Comparison of ENCODE assay signal across 24 cellular contexts in genomic region chr3:53616330-53616729, GRCh38.
DNase-seq lines count a peak whose midpoint lies in the region; ATAC-seq, FAIRE-seq and TF ChIP-seq lines count a peak whose summit lies in the region.
"Had no signal": no experiment of that assay in that cellular context is flagged by ENCODE, and none has a peak within 500 bp of the region (broad histone marks: within the 10 kb centered on the region; RNA-seq: fewer than 3 reads in every experiment).

No MANE protein-coding gene starts in this region.

- intact Hi-C loops in right lobe of liver (cut with DNase I) (no loop called here), HepG2 (cut with micrococcal nuclease; ENCODE audit: unreplicated experiment) (no loop called here), gastrocnemius medialis (cut with DNase I; ENCODE audit: low total_unique reads) (no loop called here)
- intact Hi-C loops in activated CD8-positive, alpha-beta T cell treated with anti-CD3 and anti-CD28 coated beads for 36 hours (cut with micrococcal nuclease), result no loop called here

- peaks cover 14% of the 10 kb centered on the region for H3K27me3 Mint-ChIP-seq in activated CD8-positive, alpha-beta T cell treated with anti-CD3 and anti-CD28 coated beads for 36 hours

- H3K4me1 ChIP-seq in right lobe of liver (no peaks in the 10 kb centered on the region), HepG2 (ENCODE audit: insufficient read depth, low read length) (no peaks in the 10 kb centered on the region), gastrocnemius medialis (no peaks in the 10 kb centered on the region)
- H3K4me1 ChIP-seq: testis, vagina had no signal

- CTCF ChIA-PET in HepG2 (lab: Yijun Ruan, JAX; ENCODE audit: low intra/inter-chr PET ratio, low total read pairs), result no interaction called here
- CTCF ChIA-PET in activated CD8-positive, alpha-beta T cell treated with anti-CD3 and anti-CD28 coated beads for 36 hours (lab: Charles Lee), result no interaction called here

- H3K27me3 ChIP-seq in right lobe of liver (no peaks in the 10 kb centered on the region), HepG2 (ENCODE audit: control insufficient read depth in 1 of 2, insufficient read depth in 2 of 2, low read length in 2 of 2) (no peaks in the 10 kb centered on the region; a peak in 1 of 5 replicates), bronchial epithelial cell (ENCODE audit: control insufficient read depth, insufficient read depth, low read length) (peaks cover 9% of the 10 kb centered on the region), gastrocnemius medialis (no peaks in the 10 kb centered on the region)
- H3K27me3 ChIP-seq: spleen, testis, vagina had no signal

- no peaks in the 10 kb centered on the region for H4K20me1 ChIP-seq in HepG2 (ENCODE audit: insufficient read depth, low read length)

- TF ChIP-seq EP300 in HepG2 (IDR thresholded peaks at IDR 0.05; ENCODE audit: low read depth in 2 of 2, low read length in 2 of 2) (no peak), HepG2 (CRISPR knock-in tag; IDR thresholded peaks at IDR 0.05; ENCODE audit: borderline replicate concordance) (no peak)

- no peak overlapping the region for H2AFZ ChIP-seq in HepG2 (ENCODE audit: low read length)

- TF ChIP-seq RAD21 in HepG2 (CRISPR knock-in tag; IDR thresholded peaks at IDR 0.05), result no peak

- TF ChIP-seq POLR2A in right lobe of liver (IDR thresholded peaks at IDR 0.05), result no peak
- TF ChIP-seq POLR2A in HepG2 (IDR thresholded peaks at IDR 0.05; ENCODE audit: insufficient read depth in 1 of 2, low read depth in 2 of 2, low read length in 2 of 2), result no peak
- TF ChIP-seq POLR2A in gastrocnemius medialis (IDR thresholded peaks at IDR 0.05), result no peak

- H3K27ac ChIP-seq in right lobe of liver (no peak overlapping the region), HepG2 (ENCODE audit: extremely low read length, insufficient read depth, low read length) (no peak overlapping the region), gastrocnemius medialis (no peak overlapping the region)
- H3K27ac ChIP-seq: testis, vagina had no signal

- H3K4me3 Mint-ChIP-seq in activated CD8-positive, alpha-beta T cell treated with anti-CD3 and anti-CD28 coated beads for 36 hours, result no peak overlapping the region
- H3K4me3 Mint-ChIP-seq: activated T-cell treated with anti-CD3 and anti-CD28 coated beads, Interleukin-2, amount 50 U/mL, for 4 hours; memory B cell had no signal

- TF ChIP-seq CTCF in right lobe of liver (IDR thresholded peaks at IDR 0.05), result no peak
- TF ChIP-seq CTCF in HepG2 (CRISPR knock-in tag; IDR thresholded peaks at IDR 0.05), result no peak
- no peak for TF ChIP-seq CTCF in bronchial epithelial cell (IDR thresholded peaks at IDR 0.05; ENCODE audit: insufficient read depth, low read length, severe bottlenecking)
- no peak for TF ChIP-seq CTCF in activated CD8-positive, alpha-beta T cell treated with anti-CD3 and anti-CD28 coated beads for 36 hours (IDR thresholded peaks at IDR 0.05)
- TF ChIP-seq CTCF in gastrocnemius medialis (IDR thresholded peaks at IDR 0.05 in 4 of 5, conservative IDR thresholded peaks at IDR 0.05 in 1 of 5), result no peak

- H3K27ac Mint-ChIP-seq in activated CD8-positive, alpha-beta T cell treated with anti-CD3 and anti-CD28 coated beads for 36 hours, result no peak overlapping the region
- H3K27ac Mint-ChIP-seq: memory B cell had no signal

- 43% methylated on average over 5 of the region's 5 CpGs for WGBS in right lobe of liver (ENCODE audit: insufficient coverage, low coverage, low lambda C conversion rate, missing lambda C conversion rate)
- WGBS in HepG2 (ENCODE audit: low lambda C conversion rate), result 60% methylated on average over 5 of the region's 5 CpGs

- H3K4me1 Mint-ChIP-seq in activated CD8-positive, alpha-beta T cell treated with anti-CD3 and anti-CD28 coated beads for 36 hours (ENCODE audit: low read depth), result no peaks in the 10 kb centered on the region

- no peaks in the 10 kb centered on the region for H3K9me3 ChIP-seq in right lobe of liver
- no peaks in the 10 kb centered on the region for H3K9me3 ChIP-seq in HepG2 (ENCODE audit: low read length)
- no peaks in the 10 kb centered on the region for H3K9me3 ChIP-seq in gastrocnemius medialis
- H3K9me3 ChIP-seq: spleen, testis, vagina had no signal

- DNase-seq in right lobe of liver (no peak), HepG2 (ENCODE audit: low spot score) (no peak), bronchial epithelial cell (ENCODE audit: low read depth) (no peak), medulla oblongata (ENCODE audit: extremely low spot score) (peak; percentile 61), NCI-H69 (lab: John Stamatoyannopoulos, UW) (no peak), gastrocnemius medialis (no peak), AG08396 (ENCODE audit: low spot score) (no peak)
- DNase-seq in activated CD8-positive, alpha-beta T cell treated with anti-CD3 and anti-CD28 coated beads for 36 hours, result no peak
- DNase-seq: activated CD4-positive, alpha-beta T cell treated with anti-CD3 and anti-CD28 coated beads for 4 hours; activated T-cell treated with anti-CD3 and anti-CD28 coated beads, Interleukin-2, amount 50 U/mL, for 4 hours; kidney; NCI-H1105 treated with DMSO at 0.1 percent for 48 hours; NCI-H2081 treated with DMSO at 0.1 percent for 48 hours; NCI-H446 treated with DMSO at 0.1 percent for 48 hours; NK-92 treated with Interleukin-12 subunit alpha and Interleukin-12 subunit beta, amount 100 ng/mL, for 24 hours; spleen; stimulated activated CD4-positive, alpha-beta T cell treated with anti-CD3 and anti-CD28 coated beads, Interleukin-4, amount 100 ng/mL, for 24 hours; stimulated activated naive CD4-positive, alpha-beta T cell; testis had no signal

- H3K9me3 Mint-ChIP-seq in activated CD8-positive, alpha-beta T cell treated with anti-CD3 and anti-CD28 coated beads for 36 hours, result no peaks in the 10 kb centered on the region
- H3K9me3 Mint-ChIP-seq: activated T-cell treated with anti-CD3 and anti-CD28 coated beads, Interleukin-2, amount 50 U/mL, for 4 hours; memory B cell had no signal

- H3K79me2 ChIP-seq in HepG2 (ENCODE audit: insufficient read depth, low read length), result no peaks in the 10 kb centered on the region

- no peaks in the 10 kb centered on the region for H3K36me3 ChIP-seq in right lobe of liver
- H3K36me3 ChIP-seq in HepG2 (replicated peaks in 1 of 2; ENCODE audit: control insufficient read depth in 1 of 2, insufficient read depth in 2 of 2, low read length in 2 of 2), result no peaks in the 10 kb centered on the region
- no peaks in the 10 kb centered on the region for H3K36me3 ChIP-seq in bronchial epithelial cell (ENCODE audit: control insufficient read depth, insufficient read depth, low read length)
- no peaks in the 10 kb centered on the region for H3K36me3 ChIP-seq in gastrocnemius medialis
- H3K36me3 ChIP-seq: spleen, vagina had no signal

- POLR2A ChIA-PET in HepG2 (lab: Yijun Ruan, JAX), result no interaction called here
- POLR2A ChIA-PET in activated CD8-positive, alpha-beta T cell treated with anti-CD3 and anti-CD28 coated beads for 36 hours (lab: Charles Lee), result no interaction called here

- FAIRE-seq in HepG2 (lab: Jason Lieb, UNC) (no peak), bronchial epithelial cell (lab: Jason Lieb, UNC) (peak; percentile 84)
- FAIRE-seq: colon, GM12891, kidney, RCC 7860 had no signal

- no peaks in the 10 kb centered on the region for H3K36me3 Mint-ChIP-seq in activated CD8-positive, alpha-beta T cell treated with anti-CD3 and anti-CD28 coated beads for 36 hours (ENCODE audit: low read depth)
- H3K36me3 Mint-ChIP-seq: memory B cell had no signal

- ATAC-seq in right lobe of liver (peak; percentile 28 to 52 (median 38)), HepG2 (no peak), gastrocnemius medialis (no peak)
- ATAC-seq in activated CD8-positive, alpha-beta T cell treated with anti-CD3 and anti-CD28 coated beads for 36 hours, result no peak
- ATAC-seq: activated T-cell treated with anti-CD3 and anti-CD28 coated beads, Interleukin-2, amount 50 U/mL, for 4 hours had no signal

- BruUV-seq in HepG2 (replicated peaks; lab: Mats Ljungman, UMichigan), result no TSS peak

- no peak overlapping the region for H3K4me2 ChIP-seq in HepG2 (ENCODE audit: low read depth, low read length)

- H3K4me3 ChIP-seq in right lobe of liver, result no peak overlapping the region
- no peak overlapping the region for H3K4me3 ChIP-seq in HepG2 (replicated peaks in 1 of 3; ENCODE audit: insufficient read depth in 1 of 3, low read depth in 2 of 3, low read length in 3 of 3)
- no peak overlapping the region for H3K4me3 ChIP-seq in bronchial epithelial cell (ENCODE audit: low read depth, low read length)
- no peak overlapping the region for H3K4me3 ChIP-seq in gastrocnemius medialis
- H3K4me3 ChIP-seq: spleen, testis, vagina had no signal

- in situ Hi-C loops in HepG2 (cut with HindIII; ENCODE audit: extremely low pct_ligation_motif_present, low pct_unique_long_range_greater_than_20kb), result no loop called here
- in situ Hi-C loops in gastrocnemius medialis (cut with MboI; ENCODE audit: low sequenced_read_pairs in 4 of 4), result no loop called here

- no peak overlapping the region for H3K9ac ChIP-seq in HepG2 (ENCODE audit: insufficient read depth, low read depth, low read length)

TF ChIP-seq in HepG2, 621 proteins besides CTCF, POLR2A, EP300 and RAD21 (continues in another document):
- TF ChIP-seq IRF2 (CRISPR knock-in tag; IDR thresholded peaks at IDR 0.05) (no peak), NCOR1 (IDR thresholded peaks at IDR 0.05; ENCODE audit: borderline replicate concordance, low read length) (no peak), ZBTB1 (CRISPR knock-in tag; IDR thresholded peaks at IDR 0.05; ENCODE audit: borderline replicate concordance) (no peak), SUZ12 (IDR thresholded peaks at IDR 0.05; ENCODE audit: low read depth, low read length) (no peak), ARHGAP35 (CRISPR knock-in tag; IDR thresholded peaks at IDR 0.05; ENCODE audit: borderline replicate concordance) (no peak), MEIS1 (CRISPR knock-in tag; IDR thresholded peaks at IDR 0.05; ENCODE audit: borderline replicate concordance) (no peak)
- TF ChIP-seq, protein P1, sequence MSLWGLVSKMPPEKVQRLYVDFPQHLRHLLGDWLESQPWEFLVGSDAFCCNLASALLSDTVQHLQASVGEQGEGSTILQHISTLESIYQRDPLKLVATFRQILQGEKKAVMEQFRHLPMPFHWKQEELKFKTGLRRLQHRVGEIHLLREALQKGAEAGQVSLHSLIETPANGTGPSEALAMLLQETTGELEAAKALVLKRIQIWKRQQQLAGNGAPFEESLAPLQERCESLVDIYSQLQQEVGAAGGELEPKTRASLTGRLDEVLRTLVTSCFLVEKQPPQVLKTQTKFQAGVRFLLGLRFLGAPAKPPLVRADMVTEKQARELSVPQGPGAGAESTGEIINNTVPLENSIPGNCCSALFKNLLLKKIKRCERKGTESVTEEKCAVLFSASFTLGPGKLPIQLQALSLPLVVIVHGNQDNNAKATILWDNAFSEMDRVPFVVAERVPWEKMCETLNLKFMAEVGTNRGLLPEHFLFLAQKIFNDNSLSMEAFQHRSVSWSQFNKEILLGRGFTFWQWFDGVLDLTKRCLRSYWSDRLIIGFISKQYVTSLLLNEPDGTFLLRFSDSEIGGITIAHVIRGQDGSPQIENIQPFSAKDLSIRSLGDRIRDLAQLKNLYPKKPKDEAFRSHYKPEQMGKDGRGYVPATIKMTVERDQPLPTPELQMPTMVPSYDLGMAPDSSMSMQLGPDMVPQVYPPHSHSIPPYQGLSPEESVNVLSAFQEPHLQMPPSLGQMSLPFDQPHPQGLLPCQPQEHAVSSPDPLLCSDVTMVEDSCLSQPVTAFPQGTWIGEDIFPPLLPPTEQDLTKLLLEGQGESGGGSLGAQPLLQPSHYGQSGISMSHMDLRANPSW (CRISPR knock-in tag; IDR thresholded peaks at IDR 0.05; ENCODE audit: borderline replicate concordance), result no peak

Comparison
In these comparisons a context has a peak if more than half of its experiments do, and no peak if none do; other contexts are left out.
1. ATAC-seq: peak in right lobe of liver (4 of 4); none in HepG2 (single experiment), activated CD8-positive, alpha-beta T cell treated with anti-CD3 and anti-CD28 coated beads for 36 hours (single experiment) and gastrocnemius medialis (0 of 2).